In the genomic region with DNA sequence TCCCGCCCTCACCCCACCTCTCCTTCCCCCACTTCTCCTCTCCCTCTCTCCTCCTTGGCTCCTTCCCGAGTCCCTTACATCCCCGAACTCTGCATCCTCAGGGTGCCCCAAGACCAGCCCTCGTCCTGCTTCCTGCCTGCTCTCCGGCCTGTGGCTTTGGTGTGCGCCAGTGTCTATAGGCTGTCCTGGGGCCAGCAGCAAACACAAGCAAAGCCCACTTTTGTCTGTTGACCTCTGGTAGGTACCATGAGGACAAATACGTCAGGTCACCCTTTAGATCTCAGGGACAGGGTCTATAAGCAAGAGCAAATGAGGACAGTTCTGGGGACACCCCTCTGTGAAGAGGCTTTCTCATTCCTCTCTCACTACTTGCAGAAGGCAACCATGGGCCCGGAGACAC, we compare ENCODE assay signal across 9 cellular contexts. TPM values are rescaled to one million over a fixed set of nuclear protein-coding genes. Genes with fewer than 3 reads are reported as not detected.
DNase-seq lines count a peak whose midpoint lies in the region; ATAC-seq, FAIRE-seq and TF ChIP-seq lines count a peak whose summit lies in the region.
"Had no signal": no experiment of that assay in that cellular context is flagged by ENCODE, and none has a peak within 500 bp of the region (broad histone marks: within the 10 kb centered on the region; RNA-seq: fewer than 3 reads in every experiment).

No MANE protein-coding gene starts in this region.

- H3K27me3 ChIP-seq in iPS-18a (ENCODE audit: control insufficient read depth, insufficient read depth, low read length) (peaks cover 32% of the 10 kb centered on the region), stomach (peaks cover 0 to 27% (median 4%) of the 10 kb centered on the region in 3 donors)

- peak overlapping the region; percentile 84 for H3K4me3 Mint-ChIP-seq in activated T-helper 17 cell treated with anti-CD3 and anti-CD28 coated beads, Interleukin-2, amount 50 U/mL, for 72 hours

- no peaks in the 10 kb centered on the region for H3K36me3 Mint-ChIP-seq in activated T-helper 17 cell treated with anti-CD3 and anti-CD28 coated beads, Interleukin-2, amount 50 U/mL, for 72 hours (ENCODE audit: low read depth)

- no peaks in the 10 kb centered on the region for H3K4me1 ChIP-seq in iPS-18a (ENCODE audit: control insufficient read depth, low read depth, low read length)
- peaks cover 10 to 18% (median 14%) of the 10 kb centered on the region in 4 donors for H3K4me1 ChIP-seq in stomach

- H3K36me3 ChIP-seq in iPS-18a (ENCODE audit: control insufficient read depth, low read depth, low read length) (no peaks in the 10 kb centered on the region), stomach (peaks cover 0 to 4% (median 0%) of the 10 kb centered on the region in 4 donors)

- no peak for TF ChIP-seq POLR2A in stomach (IDR thresholded peaks at IDR 0.05)

- WGBS in stomach, 5 donors = 15 to 23% (median 18%) methylated on average over 6 to 8 of the region's 8 CpGs

- ATAC-seq in activated T-helper 17 cell treated with anti-CD3 and anti-CD28 coated beads, Interleukin-2, amount 50 U/mL, for 72 hours (replicated peaks) = peak; percentile 25
- ATAC-seq in GM21786 (IDR thresholded peaks at IDR 0.05; ENCODE audit: unreplicated experiment) = no peak

- no peak for TF ChIP-seq CTCF in stomach (IDR thresholded peaks at IDR 0.05)

- FAIRE-seq in HTR-8/SVneo (lab: Jason Lieb, UNC) = peak; percentile 81
- FAIRE-seq: endometrium had no signal

- TF ChIP-seq EP300 in stomach (IDR thresholded peaks at IDR 0.05) = no peak

- H3K9me3 Mint-ChIP-seq in activated T-helper 17 cell treated with anti-CD3 and anti-CD28 coated beads, Interleukin-2, amount 50 U/mL, for 72 hours = no peaks in the 10 kb centered on the region

- peaks cover 21% of the 10 kb centered on the region for H3K27me3 Mint-ChIP-seq in activated T-helper 17 cell treated with anti-CD3 and anti-CD28 coated beads, Interleukin-2, amount 50 U/mL, for 72 hours

- intact Hi-C loops in stomach (cut with DNase I; ENCODE audit: low total_unique reads) = no loop called here

- H3K27ac ChIP-seq in iPS-18a (ENCODE audit: low read length) (no peak overlapping the region), stomach (peak overlapping the region in 2 of 5 donors; percentile 78 to 79)

- DNase-seq in HTR-8/SVneo (ENCODE audit: insufficient read length, low spot score) = no peak
- no peak for DNase-seq in stomach
- no peak for DNase-seq in AG08396 (ENCODE audit: low spot score)
- no peak for DNase-seq in NCI-H146 (lab: John Stamatoyannopoulos, UW)
- DNase-seq: GOT3 had no signal

- H3K4me3 ChIP-seq in iPS-18a (ENCODE audit: low read length) (peak overlapping the region; percentile 46), stomach (peak overlapping the region; percentile 61 to 74 (median 69))

- peak overlapping the region; percentile 66 for H3K27ac Mint-ChIP-seq in activated T-helper 17 cell treated with anti-CD3 and anti-CD28 coated beads, Interleukin-2, amount 50 U/mL, for 72 hours

- H3K9ac ChIP-seq in iPS-18a (ENCODE audit: low read length) = no peak overlapping the region

- H3K9me3 ChIP-seq in iPS-18a (ENCODE audit: control insufficient read depth, low read depth, low read length) (no peaks in the 10 kb centered on the region), stomach (no peaks in the 10 kb centered on the region)

- H3K4me1 Mint-ChIP-seq in activated T-helper 17 cell treated with anti-CD3 and anti-CD28 coated beads, Interleukin-2, amount 50 U/mL, for 72 hours = peaks cover 5% of the 10 kb centered on the region

RNA-seq across cellular contexts. Expression of a gene that starts 0.3 kb away (rescaled TPM):
- 1 to 10 TPM; 1.3 to 2.0 TPM for total RNA-seq in activated T-helper 17 cell treated with anti-CD3 and anti-CD28 coated beads, Interleukin-2, amount 50 U/mL, for 72 hours
- 100 to 1,000 TPM in 1 of 5 donors, 10 to 100 TPM in 2, 1 to 10 TPM in 2; 6.8 to 187 (median 12.3) TPM for total RNA-seq in stomach
- polyA plus RNA-seq in stomach = 10 to 100 TPM; 17.0 to 20.4 (median 17.1) TPM

RNA-seq across cellular contexts. Expression of a gene that starts 10.2 kb away (rescaled TPM):
- total RNA-seq in activated T-helper 17 cell treated with anti-CD3 and anti-CD28 coated beads, Interleukin-2, amount 50 U/mL, for 72 hours = 10 to 100 TPM; 77.7 to 91.8 TPM
- 100 to 1,000 TPM in 3 of 5 donors, 10 to 100 TPM in 2; 51.4 to 160 (median 126) TPM for total RNA-seq in stomach
- polyA plus RNA-seq in stomach = 10 to 100 TPM; 25.2 to 39.5 (median 36.6) TPM
